15 cellular contexts compared by ENCODE assay signal in the genomic region with DNA sequence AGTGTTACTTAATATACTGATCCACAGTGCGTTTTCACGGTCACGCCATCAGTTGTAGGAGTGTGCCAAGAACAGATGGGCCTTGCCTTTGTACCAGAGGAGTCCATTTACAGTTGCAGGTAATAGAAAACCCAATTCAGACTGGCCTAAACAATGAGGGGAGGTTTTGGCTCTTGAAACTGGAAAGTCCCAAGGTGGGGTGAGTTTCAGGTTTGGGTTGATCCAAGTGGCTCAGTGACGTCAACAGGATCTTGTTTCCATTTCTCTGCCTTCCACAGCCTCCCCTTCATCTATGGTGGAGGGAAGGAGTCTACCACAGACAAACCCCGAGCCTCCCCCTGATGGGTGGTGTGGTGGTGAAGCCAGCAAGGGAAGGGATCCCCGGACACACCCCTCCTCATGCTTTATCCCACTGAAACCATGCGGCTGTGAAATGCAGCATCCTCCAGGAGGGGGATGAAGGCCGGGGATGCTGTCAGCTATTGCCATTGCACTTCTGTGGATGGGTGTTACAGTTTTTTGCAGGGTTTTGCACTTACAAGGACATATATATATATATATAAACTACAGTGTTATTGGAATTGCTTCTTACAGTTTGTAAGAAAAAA. TPM values are rescaled to one million over a fixed set of nuclear protein-coding genes. Genes with fewer than 3 reads are reported as not detected.
DNase-seq lines count a peak whose midpoint lies in the region; ATAC-seq and TF ChIP-seq lines count a peak whose summit lies in the region.
"Had no signal": no experiment of that assay in that cellular context is flagged by ENCODE, and none has a peak within 500 bp of the region (broad histone marks: within the 10 kb centered on the region; RNA-seq: fewer than 3 reads in every experiment).

No MANE protein-coding gene starts in this region.

- H3K36me3 Mint-ChIP-seq in CD14-positive monocyte (peaks cover 38 to 44% of the 10 kb centered on the region in 2 donors), T-helper 17 cell (ENCODE audit: low read depth) (peaks cover 7% of the 10 kb centered on the region)

- H3K9ac ChIP-seq in DND-41 (ENCODE audit: low read depth, low read length) = no peak overlapping the region

- DNase-seq in CD14-positive monocyte (ENCODE audit: low spot score) = no peak
- no peak for DNase-seq in DND-41
- DNase-seq in T-helper 17 cell = no peak
- DNase-seq in epithelial cell of prostate (ENCODE audit: low read depth, low spot score) = no peak
- DNase-seq in HuH-7.5 (ENCODE audit: low spot score) = no peak
- no peak for DNase-seq in osteoblast (ENCODE audit: insufficient read length, low spot score, missing footprints)
- no peak for DNase-seq in COLO668 (lab: John Stamatoyannopoulos, UW; ENCODE audit: unreplicated experiment)
- DNase-seq: dermis blood vessel endothelial cell; NCI-H2081 treated with DMSO at 0.1 percent for 48 hours; stimulated activated CD4-positive, alpha-beta T cell treated with anti-CD3 and anti-CD28 coated beads, Interleukin-4, amount 100 ng/mL, for 1 hour had no signal

- no peak for TF ChIP-seq CTCF in CD14-positive monocyte (IDR thresholded peaks at IDR 0.05)
- TF ChIP-seq CTCF in DND-41 (IDR thresholded peaks at IDR 0.05; ENCODE audit: borderline replicate concordance, extremely low read depth, low read length, poor library complexity, severe bottlenecking) = no peak
- TF ChIP-seq CTCF in osteoblast (IDR thresholded peaks at IDR 0.05; ENCODE audit: extremely low read depth, low read depth, low read length) = no peak

- H3K4me1 ChIP-seq in DND-41 (ENCODE audit: insufficient read depth, low read length) (no peaks in the 10 kb centered on the region), osteoblast (ENCODE audit: insufficient read depth, low read length) (no peaks in the 10 kb centered on the region)
- H3K4me1 ChIP-seq: ascending aorta, right lobe of liver had no signal

- peaks cover 75% of the 10 kb centered on the region for H3K4me1 Mint-ChIP-seq in CD14-positive monocyte
- H3K4me1 Mint-ChIP-seq in T-helper 17 cell = peaks cover 34% of the 10 kb centered on the region

- H3K9me3 ChIP-seq in DND-41 (ENCODE audit: insufficient read depth, low read length, severe bottlenecking) (no peaks in the 10 kb centered on the region), T-helper 17 cell (ENCODE audit: control insufficient read depth, low read length, poor library complexity, severe bottlenecking) (no peaks in the 10 kb centered on the region), osteoblast (ENCODE audit: low read depth, low read length) (no peaks in the 10 kb centered on the region)
- H3K9me3 ChIP-seq: ascending aorta, right lobe of liver, vagina had no signal

- H3K27ac ChIP-seq in DND-41 (ENCODE audit: low read length) = no peak overlapping the region
- peak overlapping the region; percentile 17 for H3K27ac ChIP-seq in epithelial cell of prostate
- H3K27ac ChIP-seq in osteoblast (ENCODE audit: low read depth, low read length) = no peak overlapping the region
- H3K27ac ChIP-seq: ascending aorta, right lobe of liver, vagina had no signal

- H4K20me1 ChIP-seq in DND-41 (ENCODE audit: insufficient read depth, low read length) = no peaks in the 10 kb centered on the region; the same call in 1 of the 2 replicates
- H4K20me1 ChIP-seq in osteoblast (ENCODE audit: insufficient read depth, low read length) = no peaks in the 10 kb centered on the region

- no peak overlapping the region for H2AFZ ChIP-seq in DND-41 (ENCODE audit: low read depth, low read length)
- no peak overlapping the region for H2AFZ ChIP-seq in osteoblast (ENCODE audit: low read length)

- H3K4me3 ChIP-seq in DND-41 (ENCODE audit: low read depth in 1 of 2, low read length in 2 of 2) (no peak overlapping the region), osteoblast (ENCODE audit: insufficient read depth, low read length) (no peak overlapping the region)
- H3K4me3 ChIP-seq: ascending aorta, right lobe of liver, vagina had no signal

- H3K4me3 Mint-ChIP-seq in CD14-positive monocyte (no peak overlapping the region), T-helper 17 cell (no peak overlapping the region)
- H3K4me3 Mint-ChIP-seq: neural crest cell had no signal

- H3K79me2 ChIP-seq in DND-41 (ENCODE audit: insufficient read depth, low read length) (no peaks in the 10 kb centered on the region), osteoblast (ENCODE audit: insufficient read depth, low read length) (no peaks in the 10 kb centered on the region)

- no peaks in the 10 kb centered on the region for H3K27me3 Mint-ChIP-seq in CD14-positive monocyte (ENCODE audit: low read depth in 3 of 3)
- no peaks in the 10 kb centered on the region for H3K27me3 Mint-ChIP-seq in T-helper 17 cell

- peaks cover 0 to 4% (median 0%) of the 10 kb centered on the region in 7 donors for H3K9me3 Mint-ChIP-seq in CD14-positive monocyte
- H3K9me3 Mint-ChIP-seq: neural crest cell had no signal

- intact Hi-C loops in CD14-positive monocyte (cut with micrococcal nuclease) = no loop called here

- peaks cover 6% of the 10 kb centered on the region for H3K36me3 ChIP-seq in DND-41 (ENCODE audit: insufficient read depth, low read length)
- peaks cover 11% of the 10 kb centered on the region for H3K36me3 ChIP-seq in osteoblast (ENCODE audit: insufficient read depth, low read length)

- H3K27me3 ChIP-seq in DND-41 (ENCODE audit: insufficient read depth, low read length, poor library complexity) (no peaks in the 10 kb centered on the region), osteoblast (ENCODE audit: insufficient read depth, low read length) (no peaks in the 10 kb centered on the region)
- H3K27me3 ChIP-seq: ascending aorta, right lobe of liver, vagina had no signal

- H3K4me2 ChIP-seq in DND-41 (ENCODE audit: insufficient read depth, low read length) = no peak overlapping the region
- H3K4me2 ChIP-seq in osteoblast (ENCODE audit: insufficient read depth, low read length) = no peak overlapping the region

- ATAC-seq in DND-41 (ENCODE audit: insufficient read depth, low read depth) (0 out of 3 replicates have a peak, but pooled peaks have one; percentile 14), T-helper 17 cell (peak; percentile 64)

- peak overlapping the region in 5 of 7 donors; percentile 17 to 45 (median 31) for H3K27ac Mint-ChIP-seq in CD14-positive monocyte
- peak overlapping the region; percentile 72 for H3K27ac Mint-ChIP-seq in T-helper 17 cell

RNA-seq across cellular contexts. Expression of a gene that starts 14.8 kb away (rescaled TPM):
- not detected for polyA plus RNA-seq in CD14-positive monocyte
- total RNA-seq in T-helper 17 cell (under 1 TPM; 0.18 to 0.30 TPM), osteoblast (under 0.01 TPM in 1 of 2 replicates, not detected in the other)
- total RNA-seq: ascending aorta, M059J, right lobe of liver, vagina had no signal
